In the genomic region with DNA sequence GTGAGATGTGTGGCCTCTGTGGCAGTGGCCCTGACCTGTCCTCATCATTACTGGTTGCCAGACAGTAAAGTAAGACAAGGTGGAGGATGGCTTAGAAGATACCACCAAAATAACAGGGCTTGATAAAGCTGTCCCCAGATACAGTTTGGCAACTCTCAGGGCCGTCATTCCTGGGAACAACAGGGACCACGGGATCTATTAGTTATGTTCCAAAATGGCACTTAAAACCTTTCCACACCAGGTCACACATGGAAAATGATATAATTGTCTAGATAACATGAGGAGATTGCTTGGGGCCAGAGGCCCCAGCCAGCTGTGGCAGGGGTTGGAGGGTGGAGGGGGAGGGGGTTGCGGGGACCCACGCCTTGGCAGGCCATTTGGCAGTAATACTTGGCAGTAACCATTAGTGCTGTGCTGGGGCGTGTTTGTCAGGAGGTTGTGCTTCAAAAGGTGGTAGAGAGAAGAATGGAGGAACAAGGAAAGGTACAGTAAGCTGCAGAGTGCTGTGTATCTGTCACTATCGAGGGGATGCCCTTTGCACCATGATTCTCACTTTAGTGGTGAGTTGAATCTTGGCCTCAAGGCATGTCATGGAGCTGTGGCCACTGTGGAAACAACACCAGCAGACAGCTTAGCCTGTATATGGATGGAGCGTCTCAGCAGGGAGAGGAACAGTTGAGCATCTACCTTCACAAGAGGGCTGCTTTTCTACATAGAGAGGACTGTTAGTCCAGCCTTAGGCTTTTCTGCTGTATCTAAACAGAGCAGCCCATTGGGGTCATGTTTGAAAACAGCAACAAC, we compare ENCODE assay signal across 18 cellular contexts. TPM values are rescaled to one million over a fixed set of nuclear protein-coding genes. Genes with fewer than 3 reads are reported as not detected.
DNase-seq lines count a peak whose midpoint lies in the region; ATAC-seq and TF ChIP-seq lines count a peak whose summit lies in the region.
"Had no signal": no experiment of that assay in that cellular context is flagged by ENCODE, and none has a peak within 500 bp of the region (broad histone marks: within the 10 kb centered on the region; RNA-seq: fewer than 3 reads in every experiment).

No MANE protein-coding gene starts in this region.

- H3K27ac ChIP-seq in Peyer's patch (peak overlapping the region in 2 of 4 donors; percentile 67), heart left ventricle (peak overlapping the region; percentile 52 to 79 (median 66)), psoas muscle (peak overlapping the region; percentile 78)
- H3K27ac ChIP-seq: 22Rv1, sigmoid colon, stomach had no signal

- H3K4me3 ChIP-seq in Peyer's patch (no peak overlapping the region), heart left ventricle (peak overlapping the region in 11 of 12 donors; percentile 8 to 51 (median 44)), psoas muscle (peak overlapping the region; percentile 47)
- H3K4me3 ChIP-seq: sigmoid colon, stomach had no signal

- ATAC-seq in heart left ventricle (peak; percentile 84 to 86 (median 86)), psoas muscle (peak; percentile 32 to 45 (median 36)), HG02759 (IDR thresholded peaks at IDR 0.05; ENCODE audit: unreplicated experiment) (no peak), GM19035 (IDR thresholded peaks at IDR 0.05; ENCODE audit: unreplicated experiment) (no peak)

- H3K9me3 ChIP-seq in Peyer's patch (no peaks in the 10 kb centered on the region), heart left ventricle (no peaks in the 10 kb centered on the region), psoas muscle (no peaks in the 10 kb centered on the region)
- H3K9me3 ChIP-seq: sigmoid colon, stomach had no signal

- peak; percentile 19 for DNase-seq in DMS 273 (lab: John Stamatoyannopoulos, UW; ENCODE audit: unreplicated experiment)
- DNase-seq in DMS 273 treated with DMSO at 0.1 percent for 48 hours (lab: John Stamatoyannopoulos, UW), result no peak
- DNase-seq in Peyer's patch, result peak in 2 of 3 donors; percentile 54 to 66
- DNase-seq in heart left ventricle, result peak; percentile 48 to 79 (median 69)
- DNase-seq in psoas muscle, result no peak
- DNase-seq in stimulated activated naive CD4-positive, alpha-beta T cell treated with Interleukin-2 at 50 U/mL for 16 hours (lab: John Stamatoyannopoulos, UW), result no peak
- DNase-seq: activated CD4-positive, alpha-beta T cell treated with anti-CD3 and anti-CD28 coated beads for 1 hour; head of caudate nucleus; IMR-90; NCI-H1092; NCI-H345; OCI-M1; sigmoid colon; stomach; SW 1271 had no signal

- TF ChIP-seq POLR2A in Peyer's patch (IDR thresholded peaks at IDR 0.05) (no peak), heart left ventricle (IDR thresholded peaks at IDR 0.05) (no peak)

- peak in 2 of 6 experiments; percentile 15 to 24 for TF ChIP-seq CTCF in Peyer's patch (IDR thresholded peaks at IDR 0.05)
- TF ChIP-seq CTCF in heart left ventricle (IDR thresholded peaks at IDR 0.05), result no peak
- TF ChIP-seq CTCF in psoas muscle (IDR thresholded peaks at IDR 0.05), result no peak

- intact Hi-C loops in heart left ventricle (cut with DNase I), result loop anchor here in 4 of 10 donors (2.0 to 5.0 kb wide), 4 partner anchors 131 to 242 kb away; no protein-coding TSS in a partner anchor
- intact Hi-C loops in psoas muscle (cut with DNase I), result loop anchor here (5.0 to 10.0 kb wide), 2 partner anchors 134 to 326 kb away; no protein-coding TSS in a partner anchor

- H3K4me1 ChIP-seq in Peyer's patch (peaks cover 0 to 35% (median 8%) of the 10 kb centered on the region in 4 donors), heart left ventricle (peaks cover 0 to 57% (median 33%) of the 10 kb centered on the region in 12 donors), psoas muscle (peaks cover 82% of the 10 kb centered on the region)

- WGBS in heart left ventricle, 4 donors, result 51 to 66% (median 65%) methylated on average over 7 of the region's 7 CpGs
- WGBS in psoas muscle, 3 donors, result 43 to 54% (median 51%) methylated on average over 7 of the region's 7 CpGs

- H3K36me3 ChIP-seq in Peyer's patch, result no peaks in the 10 kb centered on the region
- no peaks in the 10 kb centered on the region for H3K36me3 ChIP-seq in heart left ventricle
- no peaks in the 10 kb centered on the region for H3K36me3 ChIP-seq in psoas muscle (ENCODE audit: insufficient read depth in 1 of 2, low read depth in 1 of 2)
- H3K36me3 ChIP-seq: sigmoid colon, stomach had no signal

- no peaks in the 10 kb centered on the region for H3K27me3 ChIP-seq in Peyer's patch
- no peaks in the 10 kb centered on the region for H3K27me3 ChIP-seq in heart left ventricle
- H3K27me3 ChIP-seq in psoas muscle (ENCODE audit: insufficient read depth in 3 of 3, low read length in 2 of 3), result no peaks in the 10 kb centered on the region
- H3K27me3 ChIP-seq: sigmoid colon, stomach had no signal

RNA-seq across cellular contexts. Expression of gene PLCL2, which starts 14.0 kb away (rescaled TPM):
- total RNA-seq in Peyer's patch (10 to 100 TPM; 21.8 to 39.6 (median 25.4) TPM), heart left ventricle (10 to 100 TPM; 47.1 to 80.9 (median 54.7) TPM), psoas muscle (10 to 100 TPM; 16.4 to 32.7 (median 23.5) TPM)
- polyA plus RNA-seq in heart left ventricle (10 to 100 TPM; 10.4 to 21.1 TPM), psoas muscle (10 to 100 TPM in 2 of 3 donors, 1 to 10 TPM in 1; 4.2 to 23.2 (median 14.0) TPM)

Comparison
In these comparisons a context has a peak if more than half of its experiments do, and no peak if none do; other contexts are left out.
1. DNase-seq: peak in DMS 273 (single experiment), Peyer's patch (2 of 3) and heart left ventricle (5 of 5); none in DMS 273 treated with DMSO at 0.1 percent for 48 hours (single experiment), psoas muscle (0 of 2) and stimulated activated naive CD4-positive, alpha-beta T cell treated with Interleukin-2 at 50 U/mL for 16 hours (single experiment).
2. H3K4me3 ChIP-seq: peak in heart left ventricle (11 of 12) and psoas muscle (single experiment); none in Peyer's patch (0 of 4).
3. ATAC-seq: peak in heart left ventricle (4 of 4) and psoas muscle (4 of 4); none in HG02759 (single experiment) and GM19035 (single experiment).